Comparison of ENCODE assay signal across 33 cellular contexts in genomic region chr5:93267736-93268135, GRCh38.
"Had no signal": no experiment of that assay in that cellular context is flagged by ENCODE, and none has a peak within 500 bp of the region (broad histone marks: within the 10 kb centered on the region; RNA-seq: fewer than 3 reads in every experiment).

No MANE protein-coding gene starts in this region.

- H3K36me3 ChIP-seq: adrenal gland, ascending aorta, breast epithelium, colonic mucosa, heart left ventricle had no signal

- H3K9me3 ChIP-seq: adrenal gland, ascending aorta, breast epithelium, colonic mucosa, heart left ventricle had no signal

- H3K4me1 ChIP-seq: adrenal gland, ascending aorta, breast epithelium, colonic mucosa, heart left ventricle had no signal

- H3K36me3 Mint-ChIP-seq: activated CD4-positive, alpha-beta memory T cell treated with anti-CD3 and anti-CD28 coated beads for 36 hours; activated CD8-positive, alpha-beta memory T cell treated with anti-CD3 and anti-CD28 coated beads, Interleukin-2, amount 10 ng/mL, durations not matched to agents 7 days and 5 days; activated naive CD4-positive, alpha-beta T cell treated with anti-CD3 and anti-CD28 coated beads, Interleukin-2, amount 50 U/mL, for 24 hours; activated naive CD8-positive, alpha-beta T cell treated with anti-CD3 and anti-CD28 coated beads for 36 hours; brain had no signal

- H3K4me1 Mint-ChIP-seq: activated CD4-positive, alpha-beta T cell treated with anti-CD3 and anti-CD28 coated beads for 36 hours; activated CD4-positive, alpha-beta T cell treated with anti-CD3 and anti-CD28 coated beads, Interleukin-2, amount 10 ng/mL, durations not matched to agents 24 days and 14 days; activated CD8-positive, alpha-beta memory T cell treated with anti-CD3 and anti-CD28 coated beads, Interleukin-2, amount 10 ng/mL, durations not matched to agents 7 days and 5 days; activated naive CD4-positive, alpha-beta T cell treated with anti-CD3 and anti-CD28 coated beads, Interleukin-2, amount 50 U/mL, for 24 hours; activated naive CD8-positive, alpha-beta T cell treated with anti-CD3 and anti-CD28 coated beads for 36 hours; activated naive CD8-positive, alpha-beta T cell treated with anti-CD3 and anti-CD28 coated beads, Interleukin-2, amount 50 U/mL, for 24 hours; brain; endodermal cell had no signal

- DNase-seq: activated CD4-positive, alpha-beta memory T cell treated with anti-CD3 and anti-CD28 coated beads for 36 hours; activated CD4-positive, alpha-beta T cell treated with anti-CD3 and anti-CD28 coated beads for 36 hours; activated CD4-positive, alpha-beta T cell treated with anti-CD3 and anti-CD28 coated beads, Interleukin-2, amount 10 ng/mL, durations not matched to agents 24 days and 14 days; activated CD4-positive, CD25-positive, alpha-beta regulatory T cell; activated CD4-positive, CD25-positive, alpha-beta regulatory T cell treated with anti-CD3 and anti-CD28 coated beads, Interleukin-2, amount 50 U/mL, for 72 hours; activated CD8-positive, alpha-beta memory T cell treated with anti-CD3 and anti-CD28 coated beads, Interleukin-2, amount 10 ng/mL, durations not matched to agents 7 days and 5 days; activated CD8-positive, alpha-beta memory T cell treated with anti-CD3 and anti-CD28 coated beads, Interleukin-2, amount 50 U/mL, for 4 hours; activated CD8-positive, alpha-beta T cell treated with anti-CD3 and anti-CD28 coated beads, Interleukin-2, amount 10 ng/mL, durations not matched to agents 7 days and 5 days; activated effector memory CD4-positive, alpha-beta T cell treated with anti-CD3 and anti-CD28 coated beads, Interleukin-2, amount 50 U/mL, for 16 hours; activated naive CD4-positive, alpha-beta T cell treated with anti-CD3 and anti-CD28 coated beads for 36 hours; activated naive CD8-positive, alpha-beta T cell treated with anti-CD3 and anti-CD28 coated beads for 36 hours; activated naive CD8-positive, alpha-beta T cell treated with anti-CD3 and anti-CD28 coated beads, Interleukin-2, amount 50 U/mL, for 24 hours; activated T-cell treated with anti-CD3 and anti-CD28 coated beads, Interleukin-2, amount 50 U/mL, for 1 hour; activated T-cell treated with anti-CD3 and anti-CD28 coated beads, Interleukin-2, amount 50 U/mL, for 48 hours; adrenal gland; amygdala; caudate nucleus; colonic mucosa; dorsolateral prefrontal cortex; effector memory CD4-positive, alpha-beta T cell; endodermal cell; foreskin fibroblast; glutamatergic neuron; heart left ventricle; T-helper 2 cell had no signal

- ATAC-seq: activated CD4-positive, alpha-beta T cell treated with anti-CD3 and anti-CD28 coated beads for 36 hours; activated CD8-positive, alpha-beta memory T cell treated with anti-CD3 and anti-CD28 coated beads, Interleukin-2, amount 10 ng/mL, durations not matched to agents 7 days and 5 days; activated CD8-positive, alpha-beta T cell treated with anti-CD3 and anti-CD28 coated beads, Interleukin-2, amount 10 ng/mL, durations not matched to agents 7 days and 5 days; activated naive CD8-positive, alpha-beta T cell treated with anti-CD3 and anti-CD28 coated beads, Interleukin-2, amount 50 U/mL, for 24 hours; esophagus mucosa; heart left ventricle had no signal

- H3K27ac ChIP-seq: adrenal gland, ascending aorta, breast epithelium, colonic mucosa, dorsolateral prefrontal cortex, heart left ventricle had no signal

- H3K27me3 ChIP-seq: adrenal gland, ascending aorta, breast epithelium, colonic mucosa, dorsolateral prefrontal cortex, heart left ventricle had no signal

- H3K27ac Mint-ChIP-seq: activated CD4-positive, alpha-beta memory T cell treated with anti-CD3 and anti-CD28 coated beads for 36 hours; activated CD4-positive, alpha-beta T cell treated with anti-CD3 and anti-CD28 coated beads for 36 hours; activated CD4-positive, alpha-beta T cell treated with anti-CD3 and anti-CD28 coated beads, Interleukin-2, amount 10 ng/mL, durations not matched to agents 24 days and 14 days; activated CD8-positive, alpha-beta memory T cell treated with anti-CD3 and anti-CD28 coated beads, Interleukin-2, amount 10 ng/mL, durations not matched to agents 7 days and 5 days; activated CD8-positive, alpha-beta T cell treated with anti-CD3 and anti-CD28 coated beads, Interleukin-2, amount 10 ng/mL, durations not matched to agents 7 days and 5 days; activated naive CD4-positive, alpha-beta T cell treated with anti-CD3 and anti-CD28 coated beads for 36 hours; activated naive CD4-positive, alpha-beta T cell treated with anti-CD3 and anti-CD28 coated beads, Interleukin-2, amount 50 U/mL, for 24 hours; activated naive CD8-positive, alpha-beta T cell treated with anti-CD3 and anti-CD28 coated beads for 36 hours; activated naive CD8-positive, alpha-beta T cell treated with anti-CD3 and anti-CD28 coated beads, Interleukin-2, amount 50 U/mL, for 24 hours; activated T-helper 1 cell treated with anti-CD3 and anti-CD28 coated beads, Interleukin-12 subunit alpha, Interleukin-12 subunit beta, Interleukin-2, Interleukin-4 antibody, amounts not matched to agents 30 ng/mL and 10 ng/mL and 1 ng/mL, durations not matched to agents 14 hours and 24 hours and 36 hours; activated T-helper 2 cell treated with anti-CD3 and anti-CD28 coated beads, Interferon-gamma antibody, Interleukin-2, Interleukin-4, amounts not matched to agents 10 μg/mL and 5 μg/mL and 100 μg/mL, durations not matched to agents 14 hours and 24 hours and 36 hours; brain; dendritic cell treated with granulocyte-macrophage colony-stimulating factor and Interleukin-4, amounts not matched to agents 40 ng/mL and 50 ng/mL, for 4 days; endodermal cell had no signal

- H3K4me3 Mint-ChIP-seq: activated CD4-positive, alpha-beta memory T cell treated with anti-CD3 and anti-CD28 coated beads for 36 hours; activated CD4-positive, alpha-beta T cell treated with anti-CD3 and anti-CD28 coated beads for 36 hours; activated CD4-positive, alpha-beta T cell treated with anti-CD3 and anti-CD28 coated beads, Interleukin-2, amount 10 ng/mL, durations not matched to agents 24 days and 14 days; activated CD8-positive, alpha-beta memory T cell treated with anti-CD3 and anti-CD28 coated beads, Interleukin-2, amount 10 ng/mL, durations not matched to agents 7 days and 5 days; activated CD8-positive, alpha-beta T cell treated with anti-CD3 and anti-CD28 coated beads, Interleukin-2, amount 10 ng/mL, durations not matched to agents 7 days and 5 days; activated naive CD4-positive, alpha-beta T cell treated with anti-CD3 and anti-CD28 coated beads for 36 hours; activated naive CD4-positive, alpha-beta T cell treated with anti-CD3 and anti-CD28 coated beads, Interleukin-2, amount 50 U/mL, for 24 hours; activated naive CD8-positive, alpha-beta T cell treated with anti-CD3 and anti-CD28 coated beads for 36 hours; activated naive CD8-positive, alpha-beta T cell treated with anti-CD3 and anti-CD28 coated beads, Interleukin-2, amount 50 U/mL, for 24 hours; activated T-helper 1 cell treated with anti-CD3 and anti-CD28 coated beads, Interleukin-12 subunit alpha, Interleukin-12 subunit beta, Interleukin-2, Interleukin-4 antibody, amounts not matched to agents 30 ng/mL and 10 ng/mL and 1 ng/mL, durations not matched to agents 14 hours and 24 hours and 36 hours; brain; dendritic cell treated with granulocyte-macrophage colony-stimulating factor and Interleukin-4, amounts not matched to agents 40 ng/mL and 50 ng/mL, for 4 days; endodermal cell had no signal

- H3K9me3 Mint-ChIP-seq: activated CD4-positive, alpha-beta memory T cell treated with anti-CD3 and anti-CD28 coated beads for 36 hours; activated naive CD4-positive, alpha-beta T cell treated with anti-CD3 and anti-CD28 coated beads for 36 hours; activated naive CD8-positive, alpha-beta T cell treated with anti-CD3 and anti-CD28 coated beads for 36 hours; activated T-helper 1 cell treated with anti-CD3 and anti-CD28 coated beads, Interleukin-12 subunit alpha, Interleukin-12 subunit beta, Interleukin-2, Interleukin-4 antibody, amounts not matched to agents 30 ng/mL and 10 ng/mL and 1 ng/mL, durations not matched to agents 14 hours and 24 hours and 36 hours had no signal

- H3K4me3 ChIP-seq: adrenal gland, ascending aorta, breast epithelium, colonic mucosa, dorsolateral prefrontal cortex, heart left ventricle had no signal

- H3K27me3 Mint-ChIP-seq: activated CD4-positive, alpha-beta memory T cell treated with anti-CD3 and anti-CD28 coated beads for 36 hours; activated CD4-positive, alpha-beta T cell treated with anti-CD3 and anti-CD28 coated beads for 36 hours; activated CD4-positive, alpha-beta T cell treated with anti-CD3 and anti-CD28 coated beads, Interleukin-2, amount 10 ng/mL, durations not matched to agents 24 days and 14 days; activated CD8-positive, alpha-beta memory T cell treated with anti-CD3 and anti-CD28 coated beads, Interleukin-2, amount 10 ng/mL, durations not matched to agents 7 days and 5 days; activated naive CD4-positive, alpha-beta T cell treated with anti-CD3 and anti-CD28 coated beads, Interleukin-2, amount 50 U/mL, for 24 hours; activated naive CD8-positive, alpha-beta T cell treated with anti-CD3 and anti-CD28 coated beads for 36 hours; activated naive CD8-positive, alpha-beta T cell treated with anti-CD3 and anti-CD28 coated beads, Interleukin-2, amount 50 U/mL, for 24 hours; dendritic cell treated with granulocyte-macrophage colony-stimulating factor and Interleukin-4, amounts not matched to agents 40 ng/mL and 50 ng/mL, for 4 days had no signal
